In the genomic region with DNA sequence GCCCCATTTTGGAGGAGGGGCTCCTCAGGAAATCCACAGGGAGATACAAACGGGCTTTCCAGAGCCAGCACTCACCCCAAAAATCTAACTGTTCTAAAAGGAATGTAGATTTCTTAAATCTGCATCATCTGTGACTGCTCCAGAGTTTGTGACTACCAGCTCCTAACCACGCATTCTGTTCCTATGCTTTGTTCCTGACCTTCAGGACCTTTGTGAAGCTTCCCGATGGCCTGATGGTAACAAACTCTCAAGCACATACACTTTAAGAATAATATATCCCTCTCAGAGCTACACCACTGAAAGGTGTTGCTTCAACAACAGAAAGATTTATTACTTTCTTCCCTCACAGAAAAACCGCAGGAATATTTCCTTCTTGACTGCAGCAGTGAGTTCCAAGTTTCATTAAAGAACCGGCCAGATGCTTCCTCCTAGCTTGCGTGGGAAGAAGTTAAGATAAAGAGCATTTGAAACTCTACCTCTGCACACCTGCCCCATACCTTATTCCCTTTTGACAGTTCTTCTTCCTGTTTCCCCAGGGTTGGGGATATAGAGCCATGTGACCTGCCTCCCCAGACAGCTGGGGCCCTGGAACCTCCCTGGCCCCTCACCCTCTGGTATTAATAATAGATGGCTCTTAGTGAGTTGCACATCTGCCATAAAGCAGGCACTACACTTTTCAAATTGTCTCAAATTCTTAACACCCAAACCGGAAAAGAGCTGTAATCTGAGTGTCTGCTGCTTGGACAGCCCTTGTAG, we compare ENCODE assay signal across 8 cellular contexts. TPM values are rescaled to one million over a fixed set of nuclear protein-coding genes. Genes with fewer than 3 reads are reported as not detected.
DNase-seq lines count a peak whose midpoint lies in the region; ATAC-seq and TF ChIP-seq lines count a peak whose summit lies in the region.

No MANE protein-coding gene starts in this region.

- H2AFZ ChIP-seq in GM23338: peak overlapping the region; percentile 66
- H2AFZ ChIP-seq in hepatocyte: no peak overlapping the region
- no peak overlapping the region for H2AFZ ChIP-seq in neural progenitor cell (replicated peaks)

- H3K27me3 Mint-ChIP-seq in GM23338 (ENCODE audit: insufficient read depth, low read depth, poor library complexity): peaks cover 3% of the 10 kb centered on the region
- peaks cover 11% of the 10 kb centered on the region for H3K27me3 Mint-ChIP-seq in neural progenitor cell (ENCODE audit: insufficient read depth, low read depth)

- H3K79me2 ChIP-seq in GM23338 (replicated peaks; ENCODE audit: insufficient read depth) (no peaks in the 10 kb centered on the region), hepatocyte (no peaks in the 10 kb centered on the region), neural progenitor cell (ENCODE audit: low read depth) (no peaks in the 10 kb centered on the region)

- no peak for ATAC-seq in GM23338

- 50% methylated on average over 7 of the region's 7 CpGs for WGBS in hepatocyte (ENCODE audit: low lambda C conversion rate, missing lambda C conversion rate)

- H3K9ac ChIP-seq in neural progenitor cell: no peak overlapping the region

- H3K9me3 ChIP-seq in hepatocyte (ENCODE audit: low read depth): no peaks in the 10 kb centered on the region
- no peaks in the 10 kb centered on the region for H3K9me3 ChIP-seq in neural progenitor cell (ENCODE audit: low read depth)

- TF ChIP-seq CTCF in GM23338 (conservative IDR thresholded peaks at IDR 0.05; ENCODE audit: low read depth in 2 of 2): no peak
- TF ChIP-seq CTCF in hepatocyte (IDR thresholded peaks at IDR 0.05; ENCODE audit: poor library complexity): no peak
- no peak for TF ChIP-seq CTCF in neural progenitor cell (IDR thresholded peaks at IDR 0.05)

- H3F3A ChIP-seq in GM23338 (replicated peaks; ENCODE audit: low read depth): no peaks in the 10 kb centered on the region; the same call in 1 of the 2 replicates
- H3F3A ChIP-seq in neural progenitor cell (ENCODE audit: low read depth): peaks cover 18% of the 10 kb centered on the region

- H3K27me3 ChIP-seq in GM23338 (ENCODE audit: insufficient read depth): no peaks in the 10 kb centered on the region
- no peaks in the 10 kb centered on the region for H3K27me3 ChIP-seq in hepatocyte
- peaks cover 23% of the 10 kb centered on the region for H3K27me3 ChIP-seq in neural progenitor cell

- H3K4me2 ChIP-seq in GM23338: no peak overlapping the region
- H3K4me2 ChIP-seq in hepatocyte: no peak overlapping the region
- H3K4me2 ChIP-seq in neural progenitor cell: no peak overlapping the region

- H3K4me1 ChIP-seq in GM23338 (ENCODE audit: insufficient read depth): peaks cover 37% of the 10 kb centered on the region
- peaks cover 43% of the 10 kb centered on the region for H3K4me1 ChIP-seq in hepatocyte (ENCODE audit: insufficient read depth)
- H3K4me1 ChIP-seq in neural progenitor cell: peaks cover 22% of the 10 kb centered on the region

- no peaks in the 10 kb centered on the region for H3K36me3 ChIP-seq in GM23338 (ENCODE audit: insufficient read depth)
- no peaks in the 10 kb centered on the region for H3K36me3 ChIP-seq in hepatocyte (replicated peaks; ENCODE audit: insufficient read depth, low read depth)
- no peaks in the 10 kb centered on the region for H3K36me3 ChIP-seq in neural progenitor cell

- DNase-seq in AG20443 (ENCODE audit: low spot score) (peak; percentile 62), GM23338 (ENCODE audit: low spot score) (no peak), RPMI7951 (ENCODE audit: low read depth) (peak; percentile 90), hepatocyte (ENCODE audit: low spot score) (no peak), DMS79 (lab: John Stamatoyannopoulos, UW) (no peak), NCI-H1048 (lab: John Stamatoyannopoulos, UW) (no peak), foreskin melanocyte (no peak), neural progenitor cell (ENCODE audit: low spot score) (no peak)

- H3K4me1 Mint-ChIP-seq in GM23338 (peaks cover 48% of the 10 kb centered on the region), neural progenitor cell (peaks cover 40% of the 10 kb centered on the region)

- no peak overlapping the region for H3K4me3 ChIP-seq in GM23338
- H3K4me3 ChIP-seq in hepatocyte: no peak overlapping the region
- H3K4me3 ChIP-seq in neural progenitor cell: no peak overlapping the region

- H3K36me3 Mint-ChIP-seq in GM23338 (ENCODE audit: low read depth): no peaks in the 10 kb centered on the region
- H3K36me3 Mint-ChIP-seq in neural progenitor cell: no peaks in the 10 kb centered on the region

- no peaks in the 10 kb centered on the region for H4K20me1 ChIP-seq in GM23338 (replicated peaks; ENCODE audit: insufficient read depth)
- H4K20me1 ChIP-seq in hepatocyte (ENCODE audit: insufficient read depth, poor library complexity, severe bottlenecking): no peaks in the 10 kb centered on the region
- peaks cover 15% of the 10 kb centered on the region for H4K20me1 ChIP-seq in neural progenitor cell (ENCODE audit: low read depth)

- H3K27ac ChIP-seq in GM23338 (ENCODE audit: low read depth) (no peak overlapping the region), hepatocyte (peak overlapping the region; percentile 3), neural progenitor cell (no peak overlapping the region)

- H3K9me3 Mint-ChIP-seq in GM23338 (no peaks in the 10 kb centered on the region), neural progenitor cell (no peaks in the 10 kb centered on the region)

- H3K27ac Mint-ChIP-seq in GM23338 (no peak overlapping the region), neural progenitor cell (no peak overlapping the region)

- no peak overlapping the region for H3K4me3 Mint-ChIP-seq in GM23338
- H3K4me3 Mint-ChIP-seq in neural progenitor cell: no peak overlapping the region

- H3K9me2 ChIP-seq in GM23338 (ENCODE audit: insufficient read depth) (no peaks in the 10 kb centered on the region), hepatocyte (replicated peaks; ENCODE audit: insufficient read depth) (no peaks in the 10 kb centered on the region)

TF ChIP-seq in GM23338, 12 proteins besides CTCF, POLR2A, EP300 and RAD21 (continues in another document):
- TF ChIP-seq, protein P1, sequence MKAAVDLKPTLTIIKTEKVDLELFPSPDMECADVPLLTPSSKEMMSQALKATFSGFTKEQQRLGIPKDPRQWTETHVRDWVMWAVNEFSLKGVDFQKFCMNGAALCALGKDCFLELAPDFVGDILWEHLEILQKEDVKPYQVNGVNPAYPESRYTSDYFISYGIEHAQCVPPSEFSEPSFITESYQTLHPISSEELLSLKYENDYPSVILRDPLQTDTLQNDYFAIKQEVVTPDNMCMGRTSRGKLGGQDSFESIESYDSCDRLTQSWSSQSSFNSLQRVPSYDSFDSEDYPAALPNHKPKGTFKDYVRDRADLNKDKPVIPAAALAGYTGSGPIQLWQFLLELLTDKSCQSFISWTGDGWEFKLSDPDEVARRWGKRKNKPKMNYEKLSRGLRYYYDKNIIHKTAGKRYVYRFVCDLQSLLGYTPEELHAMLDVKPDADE (IDR thresholded peaks at IDR 0.05): no peak
- TF ChIP-seq ZNF331 (CRISPR knock-in tag; IDR thresholded peaks at IDR 0.05; ENCODE audit: low read depth): no peak
- no peak for TF ChIP-seq EZH2phosphoT487 (IDR thresholded peaks at IDR 0.05; ENCODE audit: unreplicated experiment)

RNA-seq across cellular contexts. Expression of a gene that starts 40.2 kb away (rescaled TPM):
- 100 and 115 TPM in 2 replicates for total RNA-seq in GM23338 (2014; rRNA removed; shearing (Covaris generic))
- polyA plus RNA-seq in GM23338 (2016; fragmentation: Nextera tagmentation; extraction: Ambion mirVana): 55.4 and 65.3 TPM in 2 replicates
- 30.8 and 37.1 TPM in 2 replicates for total RNA-seq in RPMI7951 (2014; rRNA removed; shearing (Covaris generic))
- total RNA-seq in hepatocyte: 86.8 and 86.9 TPM in 2 replicates
- polyA plus RNA-seq in hepatocyte: 49.9 and 55.2 TPM in 2 replicates
- 122 and 167 TPM in 2 replicates for total RNA-seq in neural progenitor cell (ENCODE audit: low replicate concordance)

Comparison
In these comparisons a context has a peak if more than half of its experiments do, and no peak if none do; other contexts are left out.
1. DNase-seq: peak in AG20443 (single experiment) and RPMI7951 (single experiment); none in GM23338 (single experiment), hepatocyte (single experiment), DMS79 (single experiment), NCI-H1048 (single experiment), foreskin melanocyte (single experiment) and neural progenitor cell (single experiment).